ENCODE assay signal across 8 cellular contexts in the genomic region with DNA sequence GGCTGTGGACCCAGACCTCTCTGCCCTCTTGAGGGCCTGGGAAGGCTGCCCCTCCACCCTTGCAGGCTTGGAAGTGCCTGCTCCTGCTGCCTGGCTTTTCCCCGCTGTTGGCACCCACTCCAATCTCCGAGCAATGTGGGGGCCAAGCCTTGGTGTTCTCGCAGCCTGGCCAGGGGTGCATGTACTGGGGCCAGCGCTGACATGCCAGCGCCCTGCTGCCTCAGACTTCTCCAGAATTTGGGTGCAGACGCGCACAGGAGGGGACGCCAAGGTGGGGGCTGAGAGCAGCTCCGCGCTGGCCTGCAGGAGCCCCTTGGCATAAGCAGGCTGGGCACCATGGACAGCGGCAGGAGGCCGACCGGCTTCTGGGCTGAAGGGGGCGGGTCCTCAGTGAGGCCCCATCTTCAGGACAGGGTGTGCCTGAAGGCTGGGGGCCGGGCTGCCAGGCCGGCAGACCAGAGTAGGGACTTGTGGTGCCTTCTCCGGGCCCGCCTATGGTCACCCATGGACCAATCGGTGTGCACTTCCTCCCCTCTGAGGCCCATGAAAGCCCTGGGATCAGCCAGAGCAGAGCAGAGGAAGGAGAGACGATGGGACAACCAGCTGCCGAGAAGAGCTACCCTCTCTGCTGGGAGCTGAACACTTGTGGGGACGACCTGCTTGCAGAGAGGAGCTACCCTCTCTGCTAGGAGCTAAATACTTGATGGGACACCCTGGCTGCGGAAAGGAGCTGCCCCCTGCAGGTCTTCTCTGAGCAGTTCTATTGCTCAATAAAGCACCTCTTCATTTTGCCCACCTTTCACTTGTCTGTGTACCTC.
DNase-seq lines count a peak whose midpoint lies in the region; ATAC-seq and TF ChIP-seq lines count a peak whose summit lies in the region.

No MANE protein-coding gene starts in this region.

- no peak for TF ChIP-seq POLR2A in sigmoid colon (IDR thresholded peaks at IDR 0.05)

- H3K4me1 ChIP-seq in sigmoid colon, result no peaks in the 10 kb centered on the region

- 8 to 10% methylated on average over 23 of the region's 23 CpGs for WGBS in sigmoid colon, 2 donors

- H3K9me3 Mint-ChIP-seq in activated T-cell treated with anti-CD3 and anti-CD28 coated beads, Interleukin-2, amount 50 U/mL, for 4 hours, result no peaks in the 10 kb centered on the region
- no peaks in the 10 kb centered on the region for H3K9me3 Mint-ChIP-seq in activated T-cell treated with anti-CD3 and anti-CD28 coated beads, Interleukin-2, amount 50 U/mL, for 24 hours

- no peaks in the 10 kb centered on the region for H3K9me3 ChIP-seq in sigmoid colon

- no peaks in the 10 kb centered on the region for H3K36me3 Mint-ChIP-seq in activated T-cell treated with anti-CD3 and anti-CD28 coated beads, Interleukin-2, amount 50 U/mL, for 4 hours (ENCODE audit: insufficient read depth)
- H3K36me3 Mint-ChIP-seq in activated T-cell treated with anti-CD3 and anti-CD28 coated beads, Interleukin-2, amount 50 U/mL, for 24 hours (ENCODE audit: low read depth), result no peaks in the 10 kb centered on the region

- H3K36me3 ChIP-seq in sigmoid colon, result no peaks in the 10 kb centered on the region

- TF ChIP-seq CTCF in sigmoid colon (IDR thresholded peaks at IDR 0.05), result no peak

- H3K27ac Mint-ChIP-seq in activated T-cell treated with anti-CD3 and anti-CD28 coated beads, Interleukin-2, amount 50 U/mL, for 24 hours, result no peak overlapping the region

- DNase-seq in activated T-cell treated with anti-CD3 and anti-CD28 coated beads, Interleukin-2, amount 50 U/mL, for 4 hours, result no peak
- DNase-seq in activated T-cell treated with anti-CD3 and anti-CD28 coated beads, Interleukin-2, amount 50 U/mL, for 24 hours, result no peak
- DNase-seq in SK-N-DZ (ENCODE audit: low spot score), result peak; percentile 46
- DNase-seq in left cardiac atrium, result peak; percentile 36
- DNase-seq in sigmoid colon, result peak; percentile 58
- DNase-seq in NCI-H748 treated with DMSO at 0.1 percent for 48 hours (lab: John Stamatoyannopoulos, UW), result no peak
- no peak for DNase-seq in NCI-H2227 (lab: John Stamatoyannopoulos, UW; ENCODE audit: unreplicated experiment)

- H3K4me1 Mint-ChIP-seq in activated T-cell treated with anti-CD3 and anti-CD28 coated beads, Interleukin-2, amount 50 U/mL, for 4 hours (ENCODE audit: low read depth), result no peaks in the 10 kb centered on the region
- no peaks in the 10 kb centered on the region for H3K4me1 Mint-ChIP-seq in activated T-cell treated with anti-CD3 and anti-CD28 coated beads, Interleukin-2, amount 50 U/mL, for 24 hours (ENCODE audit: low read depth)

- no peak for TF ChIP-seq EP300 in sigmoid colon (IDR thresholded peaks at IDR 0.05)

- intact Hi-C loops in left cardiac atrium (cut with DNase I), result no loop called here
- intact Hi-C loops in sigmoid colon (cut with DNase I), result no loop called here

- ATAC-seq in activated T-cell treated with anti-CD3 and anti-CD28 coated beads, Interleukin-2, amount 50 U/mL, for 4 hours, result peak; percentile 34 to 46
- ATAC-seq in left cardiac atrium (peak; percentile 68 to 71), HG02798 (IDR thresholded peaks at IDR 0.05; ENCODE audit: poor library complexity, unreplicated experiment) (no peak)

- peaks cover 9% of the 10 kb centered on the region for H3K27me3 Mint-ChIP-seq in activated T-cell treated with anti-CD3 and anti-CD28 coated beads, Interleukin-2, amount 50 U/mL, for 4 hours (ENCODE audit: low read depth)
- peaks cover 35% of the 10 kb centered on the region for H3K27me3 Mint-ChIP-seq in activated T-cell treated with anti-CD3 and anti-CD28 coated beads, Interleukin-2, amount 50 U/mL, for 24 hours

- H3K4me3 ChIP-seq in sigmoid colon, result no peak overlapping the region

- peaks cover 0 to 5% (median 5%) of the 10 kb centered on the region in 3 donors for H3K27me3 ChIP-seq in sigmoid colon

- H3K27ac ChIP-seq in sigmoid colon, result no peak overlapping the region

- H3K4me3 Mint-ChIP-seq in activated T-cell treated with anti-CD3 and anti-CD28 coated beads, Interleukin-2, amount 50 U/mL, for 4 hours, result no peak overlapping the region
- no peak overlapping the region for H3K4me3 Mint-ChIP-seq in activated T-cell treated with anti-CD3 and anti-CD28 coated beads, Interleukin-2, amount 50 U/mL, for 24 hours

Comparison
In these comparisons a context has a peak if more than half of its experiments do, and no peak if none do; other contexts are left out.
1. DNase-seq: peak in SK-N-DZ (single experiment), left cardiac atrium (single experiment) and sigmoid colon (single experiment); none in activated T-cell treated with anti-CD3 and anti-CD28 coated beads, Interleukin-2, amount 50 U/mL, for 4 hours (single experiment), activated T-cell treated with anti-CD3 and anti-CD28 coated beads, Interleukin-2, amount 50 U/mL, for 24 hours (single experiment), NCI-H748 treated with DMSO at 0.1 percent for 48 hours (single experiment) and NCI-H2227 (single experiment).